ENCODE assay signal across 1 cellular context in the genomic region with DNA sequence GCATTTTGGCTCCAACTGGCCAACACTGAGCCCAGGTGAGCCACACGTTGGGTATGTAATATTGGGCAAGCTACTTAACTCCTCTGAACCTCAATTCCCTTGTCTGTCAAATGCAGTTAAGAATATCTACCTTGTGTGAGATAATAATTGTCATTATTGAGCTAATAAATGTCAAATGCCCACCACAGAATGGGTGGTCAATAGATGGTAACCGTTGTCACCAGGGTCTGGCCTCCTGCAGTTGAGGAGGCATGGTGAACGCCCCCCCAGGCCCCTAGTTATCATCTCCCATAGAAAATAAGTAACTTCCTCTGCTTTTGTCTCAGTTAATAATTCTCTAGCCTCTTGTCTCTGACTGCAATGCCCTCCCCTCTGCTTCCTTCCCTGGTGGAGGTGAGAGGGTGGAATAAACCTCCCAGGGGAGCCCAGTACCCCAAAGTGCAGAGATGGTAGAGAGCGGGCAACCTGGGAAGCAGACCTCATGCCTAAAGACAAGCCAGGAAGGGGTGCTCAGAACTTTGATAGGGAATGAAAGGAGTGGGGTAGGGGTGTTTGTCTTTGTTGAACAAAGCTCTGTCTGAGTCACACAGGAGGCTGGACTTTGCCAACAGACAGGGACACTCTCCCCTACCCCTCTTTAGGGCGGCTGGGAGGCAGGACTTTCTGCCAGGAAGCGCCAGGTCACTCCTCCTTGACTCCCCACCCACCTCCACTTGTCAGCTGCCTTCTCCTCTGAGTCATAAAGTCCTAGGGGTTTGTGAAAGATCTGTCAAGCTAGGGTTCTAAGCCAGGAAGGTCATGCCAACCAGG.
A peak's percentile ranks its signal among the peaks of the same experiment; 100 is the strongest.
TF ChIP-seq lines count a peak whose summit lies in the region.

No MANE protein-coding gene starts in this region.

TF ChIP-seq in HepG2, 621 proteins besides CTCF, POLR2A, EP300 and RAD21 (continued from another document and continues in another):
- TF ChIP-seq HOXA5 (CRISPR knock-in tag; IDR thresholded peaks at IDR 0.05) (peak; percentile 73; the same call in 1 of the 2 replicates), ZNF335 (CRISPR knock-in tag; IDR thresholded peaks at IDR 0.05) (no peak; the same call in 1 of the 2 replicates), MIER2 (CRISPR knock-in tag; IDR thresholded peaks at IDR 0.05) (no peak), ZNF569 (CRISPR knock-in tag; IDR thresholded peaks at IDR 0.05; ENCODE audit: borderline replicate concordance) (no peak), CBFB (CRISPR knock-in tag; IDR thresholded peaks at IDR 0.05) (no peak), MIXL1 (CRISPR knock-in tag; IDR thresholded peaks at IDR 0.05) (peak; percentile 76), ISL2 (CRISPR knock-in tag; IDR thresholded peaks at IDR 0.05) (peak; percentile 48; the same call in 1 of the 2 replicates), HNF1B (CRISPR knock-in tag; IDR thresholded peaks at IDR 0.05) (peak; percentile 87), SP1 (IDR thresholded peaks at IDR 0.05) (no peak), SP1 (CRISPR knock-in tag; IDR thresholded peaks at IDR 0.05) (peak; percentile 46; the same call in 1 of the 2 replicates), MEIS1 (CRISPR knock-in tag; IDR thresholded peaks at IDR 0.05; ENCODE audit: borderline replicate concordance) (peak; percentile 84; the same call in 1 of the 2 replicates), ARNTL (CRISPR knock-in tag; IDR thresholded peaks at IDR 0.05) (peak; percentile 54; the same call in 1 of the 2 replicates), PAF1 (CRISPR knock-in tag; IDR thresholded peaks at IDR 0.05) (no peak), MEIS2 (CRISPR knock-in tag; IDR thresholded peaks at IDR 0.05) (peak; percentile 88), SKI (IDR thresholded peaks at IDR 0.05; ENCODE audit: partially characterized antibody) (peak; percentile 83), MLX (CRISPR knock-in tag; IDR thresholded peaks at IDR 0.05) (0 out of 2 replicates have a peak, but pooled peaks have one; percentile 12), ZMYM3 (CRISPR knock-in tag; IDR thresholded peaks at IDR 0.05) (peak; percentile 21), MXI1 (IDR thresholded peaks at IDR 0.05; ENCODE audit: borderline replicate concordance, low read depth, low read length) (peak; percentile 78; the same call in 1 of the 3 replicates), BCL6 (CRISPR knock-in tag; IDR thresholded peaks at IDR 0.05) (peak; percentile 27; the same call in 1 of the 2 replicates), SIX4 (CRISPR knock-in tag; IDR thresholded peaks at IDR 0.05) (0 out of 2 replicates have a peak, but pooled peaks have one; percentile 58), ZNF33A (CRISPR knock-in tag; IDR thresholded peaks at IDR 0.05; ENCODE audit: borderline replicate concordance) (peak; percentile 50; the same call in 1 of the 2 replicates), ZBTB42 (CRISPR knock-in tag; IDR thresholded peaks at IDR 0.05) (0 out of 2 replicates have a peak, but pooled peaks have one; percentile 1), TBL1XR1 (IDR thresholded peaks at IDR 0.05; ENCODE audit: borderline replicate concordance, low read length, partially characterized antibody) (peak; percentile 15), DPF2 (CRISPR knock-in tag; IDR thresholded peaks at IDR 0.05; ENCODE audit: borderline replicate concordance, low read depth) (peak; percentile 63; the same call in 1 of the 2 replicates), SP4 (CRISPR knock-in tag; IDR thresholded peaks at IDR 0.05) (peak; percentile 63; the same call in 1 of the 2 replicates), KDM3A (CRISPR knock-in tag; IDR thresholded peaks at IDR 0.05; ENCODE audit: low read depth) (peak; percentile 86; the same call in 1 of the 2 replicates), LCORL (IDR thresholded peaks at IDR 0.05) (no peak), LCORL (CRISPR knock-in tag; IDR thresholded peaks at IDR 0.05) (peak; percentile 82), GATAD2A (CRISPR knock-in tag; IDR thresholded peaks at IDR 0.05) (peak; percentile 80), ZNF329 (CRISPR knock-in tag; IDR thresholded peaks at IDR 0.05; ENCODE audit: low read depth) (no peak), ZNF557 (CRISPR knock-in tag; IDR thresholded peaks at IDR 0.05) (peak; percentile 65; the same call in 1 of the 2 replicates), AHDC1 (CRISPR knock-in tag; IDR thresholded peaks at IDR 0.05; ENCODE audit: borderline replicate concordance) (peak; percentile 86; the same call in 1 of the 2 replicates), KMT2B (CRISPR knock-in tag; IDR thresholded peaks at IDR 0.05) (0 out of 2 replicates have a peak, but pooled peaks have one; percentile 12), ZNF598 (CRISPR knock-in tag; IDR thresholded peaks at IDR 0.05; ENCODE audit: borderline replicate concordance) (peak; percentile 97)
- TF ChIP-seq, protein P1, sequence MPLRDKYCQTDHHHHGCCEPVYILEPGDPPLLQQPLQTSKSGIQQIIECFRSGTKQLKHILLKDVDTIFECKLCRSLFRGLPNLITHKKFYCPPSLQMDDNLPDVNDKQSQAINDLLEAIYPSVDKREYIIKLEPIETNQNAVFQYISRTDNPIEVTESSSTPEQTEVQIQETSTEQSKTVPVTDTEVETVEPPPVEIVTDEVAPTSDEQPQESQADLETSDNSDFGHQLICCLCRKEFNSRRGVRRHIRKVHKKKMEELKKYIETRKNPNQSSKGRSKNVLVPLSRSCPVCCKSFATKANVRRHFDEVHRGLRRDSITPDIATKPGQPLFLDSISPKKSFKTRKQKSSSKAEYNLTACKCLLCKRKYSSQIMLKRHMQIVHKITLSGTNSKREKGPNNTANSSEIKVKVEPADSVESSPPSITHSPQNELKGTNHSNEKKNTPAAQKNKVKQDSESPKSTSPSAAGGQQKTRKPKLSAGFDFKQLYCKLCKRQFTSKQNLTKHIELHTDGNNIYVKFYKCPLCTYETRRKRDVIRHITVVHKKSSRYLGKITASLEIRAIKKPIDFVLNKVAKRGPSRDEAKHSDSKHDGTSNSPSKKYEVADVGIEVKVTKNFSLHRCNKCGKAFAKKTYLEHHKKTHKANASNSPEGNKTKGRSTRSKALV (CRISPR knock-in tag; IDR thresholded peaks at IDR 0.05), result peak; percentile 53; the same call in 1 of the 2 replicates
- TF ChIP-seq, protein P2, sequence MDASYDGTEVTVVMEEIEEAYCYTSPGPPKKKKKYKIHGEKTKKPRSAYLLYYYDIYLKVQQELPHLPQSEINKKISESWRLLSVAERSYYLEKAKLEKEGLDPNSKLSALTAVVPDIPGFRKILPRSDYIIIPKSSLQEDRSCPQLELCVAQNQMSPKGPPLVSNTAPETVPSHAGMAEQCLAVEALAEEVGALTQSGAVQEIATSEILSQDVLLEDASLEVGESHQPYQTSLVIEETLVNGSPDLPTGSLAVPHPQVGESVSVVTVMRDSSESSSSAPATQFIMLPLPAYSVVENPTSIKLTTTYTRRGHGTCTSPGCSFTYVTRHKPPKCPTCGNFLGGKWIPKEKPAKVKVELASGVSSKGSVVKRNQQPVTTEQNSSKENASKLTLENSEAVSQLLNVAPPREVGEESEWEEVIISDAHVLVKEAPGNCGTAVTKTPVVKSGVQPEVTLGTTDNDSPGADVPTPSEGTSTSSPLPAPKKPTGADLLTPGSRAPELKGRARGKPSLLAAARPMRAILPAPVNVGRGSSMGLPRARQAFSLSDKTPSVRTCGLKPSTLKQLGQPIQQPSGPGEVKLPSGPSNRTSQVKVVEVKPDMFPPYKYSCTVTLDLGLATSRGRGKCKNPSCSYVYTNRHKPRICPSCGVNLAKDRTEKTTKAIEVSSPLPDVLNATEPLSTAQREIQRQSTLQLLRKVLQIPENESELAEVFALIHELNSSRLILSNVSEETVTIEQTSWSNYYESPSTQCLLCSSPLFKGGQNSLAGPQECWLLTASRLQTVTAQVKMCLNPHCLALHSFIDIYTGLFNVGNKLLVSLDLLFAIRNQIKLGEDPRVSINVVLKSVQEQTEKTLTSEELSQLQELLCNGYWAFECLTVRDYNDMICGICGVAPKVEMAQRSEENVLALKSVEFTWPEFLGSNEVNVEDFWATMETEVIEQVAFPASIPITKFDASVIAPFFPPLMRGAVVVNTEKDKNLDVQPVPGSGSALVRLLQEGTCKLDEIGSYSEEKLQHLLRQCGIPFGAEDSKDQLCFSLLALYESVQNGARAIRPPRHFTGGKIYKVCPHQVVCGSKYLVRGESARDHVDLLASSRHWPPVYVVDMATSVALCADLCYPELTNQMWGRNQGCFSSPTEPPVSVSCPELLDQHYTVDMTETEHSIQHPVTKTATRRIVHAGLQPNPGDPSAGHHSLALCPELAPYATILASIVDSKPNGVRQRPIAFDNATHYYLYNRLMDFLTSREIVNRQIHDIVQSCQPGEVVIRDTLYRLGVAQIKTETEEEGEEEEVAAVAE (CRISPR knock-in tag; IDR thresholded peaks at IDR 0.05; ENCODE audit: borderline replicate concordance), result peak; percentile 71; the same call in 1 of the 2 replicates
- TF ChIP-seq, protein P3, sequence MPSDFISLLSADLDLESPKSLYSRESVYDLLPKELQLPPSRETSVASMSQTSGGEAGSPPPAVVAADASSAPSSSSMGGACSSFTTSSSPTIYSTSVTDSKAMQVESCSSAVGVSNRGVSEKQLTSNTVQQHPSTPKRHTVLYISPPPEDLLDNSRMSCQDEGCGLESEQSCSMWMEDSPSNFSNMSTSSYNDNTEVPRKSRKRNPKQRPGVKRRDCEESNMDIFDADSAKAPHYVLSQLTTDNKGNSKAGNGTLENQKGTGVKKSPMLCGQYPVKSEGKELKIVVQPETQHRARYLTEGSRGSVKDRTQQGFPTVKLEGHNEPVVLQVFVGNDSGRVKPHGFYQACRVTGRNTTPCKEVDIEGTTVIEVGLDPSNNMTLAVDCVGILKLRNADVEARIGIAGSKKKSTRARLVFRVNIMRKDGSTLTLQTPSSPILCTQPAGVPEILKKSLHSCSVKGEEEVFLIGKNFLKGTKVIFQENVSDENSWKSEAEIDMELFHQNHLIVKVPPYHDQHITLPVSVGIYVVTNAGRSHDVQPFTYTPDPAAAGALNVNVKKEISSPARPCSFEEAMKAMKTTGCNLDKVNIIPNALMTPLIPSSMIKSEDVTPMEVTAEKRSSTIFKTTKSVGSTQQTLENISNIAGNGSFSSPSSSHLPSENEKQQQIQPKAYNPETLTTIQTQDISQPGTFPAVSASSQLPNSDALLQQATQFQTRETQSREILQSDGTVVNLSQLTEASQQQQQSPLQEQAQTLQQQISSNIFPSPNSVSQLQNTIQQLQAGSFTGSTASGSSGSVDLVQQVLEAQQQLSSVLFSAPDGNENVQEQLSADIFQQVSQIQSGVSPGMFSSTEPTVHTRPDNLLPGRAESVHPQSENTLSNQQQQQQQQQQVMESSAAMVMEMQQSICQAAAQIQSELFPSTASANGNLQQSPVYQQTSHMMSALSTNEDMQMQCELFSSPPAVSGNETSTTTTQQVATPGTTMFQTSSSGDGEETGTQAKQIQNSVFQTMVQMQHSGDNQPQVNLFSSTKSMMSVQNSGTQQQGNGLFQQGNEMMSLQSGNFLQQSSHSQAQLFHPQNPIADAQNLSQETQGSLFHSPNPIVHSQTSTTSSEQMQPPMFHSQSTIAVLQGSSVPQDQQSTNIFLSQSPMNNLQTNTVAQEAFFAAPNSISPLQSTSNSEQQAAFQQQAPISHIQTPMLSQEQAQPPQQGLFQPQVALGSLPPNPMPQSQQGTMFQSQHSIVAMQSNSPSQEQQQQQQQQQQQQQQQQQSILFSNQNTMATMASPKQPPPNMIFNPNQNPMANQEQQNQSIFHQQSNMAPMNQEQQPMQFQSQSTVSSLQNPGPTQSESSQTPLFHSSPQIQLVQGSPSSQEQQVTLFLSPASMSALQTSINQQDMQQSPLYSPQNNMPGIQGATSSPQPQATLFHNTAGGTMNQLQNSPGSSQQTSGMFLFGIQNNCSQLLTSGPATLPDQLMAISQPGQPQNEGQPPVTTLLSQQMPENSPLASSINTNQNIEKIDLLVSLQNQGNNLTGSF (CRISPR knock-in tag; IDR thresholded peaks at IDR 0.05), result no peak; the same call in 1 of the 2 replicates
